In genomic region chr11:64863381-64864060, GRCh38 we compare ENCODE assay signal across 1 cellular context.
TF ChIP-seq lines count a peak whose summit lies in the region.

No MANE protein-coding gene starts in this region.

TF ChIP-seq in H1, 55 proteins besides CTCF, POLR2A, EP300 and RAD21:
- TF ChIP-seq E2F6 (IDR thresholded peaks at IDR 0.05), result no peak
- TF ChIP-seq CHD2 (IDR thresholded peaks at IDR 0.05; ENCODE audit: low read length), result no peak
- no peak for TF ChIP-seq NANOG (IDR thresholded peaks at IDR 0.05; ENCODE audit: insufficient read depth, low read depth, low read length, poor library complexity, severe bottlenecking)
- no peak for TF ChIP-seq NRF1 (IDR thresholded peaks at IDR 0.05; ENCODE audit: low read depth, low read length)
- TF ChIP-seq CBX5 (IDR thresholded peaks at IDR 0.05; ENCODE audit: low read depth, low read length), result no peak
